ENCODE assay signal across 38 cellular contexts in genomic region chr13:66001136-66001535, GRCh38.
"Had no signal": no experiment of that assay in that cellular context is flagged by ENCODE, and none has a peak within 500 bp of the region (broad histone marks: within the 10 kb centered on the region; RNA-seq: fewer than 3 reads in every experiment).

No MANE protein-coding gene starts in this region.

- H2AFZ ChIP-seq: PC-9 had no signal

- ATAC-seq: activated CD8-positive, alpha-beta T cell treated with anti-CD3 and anti-CD28 coated beads for 36 hours; activated T-cell treated with anti-CD3 and anti-CD28 coated beads, Interleukin-2, amount 50 U/mL, for 72 hours; activated T-helper 17 cell treated with anti-CD3 and anti-CD28 coated beads, Interleukin-2, amount 50 U/mL, for 72 hours; Right ventricle myocardium inferior; SK-N-SH treated with all-trans-retinoic acid at 6 μM for 48 hours had no signal

- H3K27ac ChIP-seq: brain microvascular endothelial cell, cardiac muscle cell, colonic mucosa, PC-9, RWPE1, VCaP had no signal

- H3K27me3 ChIP-seq: brain microvascular endothelial cell, cardiac muscle cell, colonic mucosa, MG63 had no signal

- DNase-seq: activated B cell treated with CpG ODN at 0.5 μM for 24 hours; activated CD4-positive, alpha-beta T cell treated with anti-CD3 and anti-CD28 coated beads for 1 hour; activated CD4-positive, alpha-beta T cell treated with anti-CD3 and anti-CD28 coated beads, Interleukin-2, amount 10 ng/mL, durations not matched to agents 24 days and 14 days; activated CD4-positive, alpha-beta T cell treated with anti-CD3 and anti-CD28 coated beads, Interleukin-2, amount 50 U/mL, for 4 hours; activated CD8-positive, alpha-beta T cell treated with anti-CD3 and anti-CD28 coated beads for 36 hours; activated effector memory CD4-positive, alpha-beta T cell treated with anti-CD3 and anti-CD28 coated beads, Interleukin-2, amount 50 U/mL, for 16 hours; activated naive CD4-positive, alpha-beta T cell; activated naive CD4-positive, alpha-beta T cell treated with anti-CD3 and anti-CD28 coated beads, Interleukin-2, amount 50 U/mL, for 16 hours; activated naive CD8-positive, alpha-beta T cell treated with anti-CD3 and anti-CD28 coated beads for 36 hours; activated T-cell treated with anti-CD3 and anti-CD28 coated beads, Interleukin-2, amount 50 U/mL, for 1 hour; activated T-cell treated with anti-CD3 and anti-CD28 coated beads, Interleukin-2, amount 50 U/mL, for 72 hours; amniotic stem cell; aorta; brain microvascular endothelial cell; colonic mucosa; Kasumi-1; MG63; NCI-H1048; NCI-H1105 treated with DMSO at 0.1 percent for 48 hours; NCI-H1436; NCI-H1694; NCI-H1930; NCI-H2081 treated with DMSO at 0.1 percent for 48 hours; NCI-H226; NCI-H510A; NCI-H526; PC-9; SIG-M5; SW 1271; T-helper 1 cell; T-helper 2 cell; T-helper 9 cell had no signal

- H3K4me1 ChIP-seq: colonic mucosa had no signal

- H3K4me2 ChIP-seq: PC-9 had no signal

- H3K9me3 ChIP-seq: colonic mucosa had no signal

- H3K36me3 ChIP-seq: brain microvascular endothelial cell, cardiac muscle cell, colonic mucosa, MG63 had no signal

- H3K4me3 ChIP-seq: cardiac muscle cell, colonic mucosa, MG63, PC-9 had no signal
